ENCODE assay signal across 6 cellular contexts in the genomic region with DNA sequence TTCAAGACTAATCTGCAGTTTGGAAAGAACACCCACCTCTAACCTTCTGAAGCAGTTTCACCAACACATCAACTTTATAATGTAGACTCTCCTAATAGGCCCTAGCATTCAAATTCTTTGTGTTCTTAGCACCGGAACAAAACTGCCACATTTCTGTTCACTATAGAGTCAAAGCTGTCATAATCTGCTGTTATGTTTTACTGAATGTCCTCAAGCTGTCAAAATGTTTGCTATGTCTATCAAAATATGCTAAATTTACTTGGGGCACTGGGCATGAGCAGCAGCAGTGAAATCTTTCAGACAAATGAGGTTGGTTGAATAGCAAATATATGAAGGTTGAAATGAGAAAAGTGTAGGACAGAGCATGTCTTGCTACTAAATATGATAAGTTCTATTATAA. TPM values are rescaled to one million over a fixed set of nuclear protein-coding genes. Genes with fewer than 3 reads are reported as not detected.
"Had no signal": no experiment of that assay in that cellular context is flagged by ENCODE, and none has a peak within 500 bp of the region (broad histone marks: within the 10 kb centered on the region; RNA-seq: fewer than 3 reads in every experiment).

No MANE protein-coding gene starts in this region.

- H3K4me3 ChIP-seq: GM23248 had no signal

- ATAC-seq: HepG2 had no signal

- H2AFZ ChIP-seq: GM23248 had no signal

- H3K27ac ChIP-seq: GM23248 had no signal

- DNase-seq: GM23248, H9, HCEC 1CT, KBM-7 had no signal

- H3K9ac ChIP-seq: GM23248 had no signal

RNA-seq across cellular contexts. Expression of a gene that starts 1.9 kb away (rescaled TPM):
- polyA plus RNA-seq: GM23248, HepG2, IgD-negative memory B cell had no signal
